ENCODE assay signal across 23 cellular contexts in genomic region chr15:38648116-38648843, GRCh38.
DNase-seq lines count a peak whose midpoint lies in the region; ATAC-seq, FAIRE-seq and TF ChIP-seq lines count a peak whose summit lies in the region.
"Had no signal": no experiment of that assay in that cellular context is flagged by ENCODE, and none has a peak within 500 bp of the region (broad histone marks: within the 10 kb centered on the region; RNA-seq: fewer than 3 reads in every experiment).

No MANE protein-coding gene starts in this region.

- no peak for ATAC-seq in K562
- no peak for ATAC-seq in natural killer cell
- ATAC-seq in HG02870 (IDR thresholded peaks at IDR 0.05; ENCODE audit: unreplicated experiment) = no peak
- ATAC-seq in GM19463 (IDR thresholded peaks at IDR 0.05; ENCODE audit: unreplicated experiment) = no peak
- ATAC-seq: activated T-helper 17 cell treated with anti-CD3 and anti-CD28 coated beads, Interleukin-2, amount 50 U/mL, for 72 hours; GM12878 had no signal

- H3K4me2 ChIP-seq in K562 (ENCODE audit: insufficient read depth, low read length) (no peak overlapping the region), neuronal stem cell (ENCODE audit: insufficient read depth, low read length, poor library complexity, severe bottlenecking) (no peak overlapping the region)

- no peak overlapping the region for H4K8ac ChIP-seq in neuronal stem cell (ENCODE audit: low read depth, low read length)

- H3K27ac ChIP-seq in K562 (ENCODE audit: extremely low read depth, low read depth, low read length) = no peak overlapping the region
- H3K27ac ChIP-seq in neuronal stem cell (replicated peaks; ENCODE audit: low read length) = no peak overlapping the region
- H3K27ac ChIP-seq: GM23248, HL-60 had no signal

- no peak overlapping the region for H3K4ac ChIP-seq in neuronal stem cell (ENCODE audit: low read length)

- H2BK5ac ChIP-seq in neuronal stem cell (ENCODE audit: low read length) = no peak overlapping the region

- H3K23ac ChIP-seq in neuronal stem cell (ENCODE audit: low read depth, low read length, poor library complexity) = no peak overlapping the region

- in situ Hi-C loops in K562 (cut with MboI) = no loop called here

- peaks cover 4% of the 10 kb centered on the region in 2 experiments; a peak in 2 of 5 replicates for H3K27me3 ChIP-seq in K562 (ENCODE audit: control insufficient read depth in 2 of 2, insufficient read depth in 2 of 2, low read length in 2 of 2)
- H3K27me3 ChIP-seq in neuronal stem cell (ENCODE audit: control insufficient read depth in 3 of 3, insufficient read depth in 3 of 3, low read depth in 1 of 3, low read length in 3 of 3) = peaks cover 0 to 4% (median 0%) of the 10 kb centered on the region in 3 experiments

- H3K9ac ChIP-seq in K562 (ENCODE audit: insufficient read depth in 1 of 2, low read depth in 2 of 2, low read length in 2 of 2) (no peak overlapping the region), neuronal stem cell (ENCODE audit: low read depth, low read length, poor library complexity) (no peak overlapping the region)
- H3K9ac ChIP-seq: GM23248 had no signal

- H3K4me1 Mint-ChIP-seq in T-helper 2 cell treated with Interferon-gamma antibody and Interleukin-4, amounts not matched to agents 5 μg/mL and 100 μg/mL, for 36 hours (ENCODE audit: low read depth) = peaks cover 64% of the 10 kb centered on the region
- peaks cover 63 to 65% of the 10 kb centered on the region in 2 donors for H3K4me1 Mint-ChIP-seq in natural killer cell

- H3K9me1 ChIP-seq in K562 (ENCODE audit: control insufficient read depth, insufficient read depth, low read length) = no peaks in the 10 kb centered on the region

- no peak for TF ChIP-seq POLR2A in K562 (conservative IDR thresholded peaks at IDR 0.05)

- no peaks in the 10 kb centered on the region for H3K79me1 ChIP-seq in neuronal stem cell (ENCODE audit: low read depth, low read length)

- H3K36me3 ChIP-seq in K562 (ENCODE audit: control insufficient read depth, insufficient read depth, low read length) (no peaks in the 10 kb centered on the region), neuronal stem cell (replicated peaks in 1 of 2; ENCODE audit: control insufficient read depth in 2 of 2, insufficient read depth in 2 of 2, low read length in 2 of 2) (no peaks in the 10 kb centered on the region)

- no peak overlapping the region for H2BK12ac ChIP-seq in neuronal stem cell (ENCODE audit: low read length)

- H2AFZ ChIP-seq in K562 (ENCODE audit: low read depth, low read length) (no peak overlapping the region), neuronal stem cell (ENCODE audit: low read length) (no peak overlapping the region)
- H2AFZ ChIP-seq: GM23248 had no signal

- no peaks in the 10 kb centered on the region for H3K27me3 Mint-ChIP-seq in T-helper 2 cell treated with Interferon-gamma antibody and Interleukin-4, amounts not matched to agents 5 μg/mL and 100 μg/mL, for 36 hours (ENCODE audit: low read depth)
- H3K27me3 Mint-ChIP-seq in natural killer cell (ENCODE audit: low read depth in 2 of 2) = no peaks in the 10 kb centered on the region
- H3K27me3 Mint-ChIP-seq: activated T-helper 17 cell treated with anti-CD3 and anti-CD28 coated beads, Interleukin-2, amount 50 U/mL, for 72 hours; naive B cell had no signal

- TF ChIP-seq CTCF in K562 (IDR thresholded peaks at IDR 0.05 in 2 of 3, conservative IDR thresholded peaks at IDR 0.05 in 1 of 3; ENCODE audit: insufficient read depth in 2 of 3, low read depth in 1 of 3, low read length in 3 of 3) = no peak
- TF ChIP-seq CTCF in natural killer cell (IDR thresholded peaks at IDR 0.05) = no peak

- no peak overlapping the region for H2BK120ac ChIP-seq in neuronal stem cell (ENCODE audit: low read depth, low read length)

- intact Hi-C loops in K562 (cut with micrococcal nuclease) = no loop called here
- intact Hi-C loops in natural killer cell (cut with micrococcal nuclease) = no loop called here

- peak overlapping the region; percentile 36 for H3K27ac Mint-ChIP-seq in T-helper 2 cell treated with Interferon-gamma antibody and Interleukin-4, amounts not matched to agents 5 μg/mL and 100 μg/mL, for 36 hours
- peak overlapping the region; percentile 19 to 96 for H3K27ac Mint-ChIP-seq in natural killer cell
- H3K27ac Mint-ChIP-seq: activated T-helper 17 cell treated with anti-CD3 and anti-CD28 coated beads, Interleukin-2, amount 50 U/mL, for 72 hours had no signal

- no peak overlapping the region for H3K14ac ChIP-seq in neuronal stem cell (ENCODE audit: low read length)

- H3K4me3 Mint-ChIP-seq in T-helper 2 cell treated with Interferon-gamma antibody and Interleukin-4, amounts not matched to agents 5 μg/mL and 100 μg/mL, for 36 hours = no peak overlapping the region
- no peak overlapping the region for H3K4me3 Mint-ChIP-seq in natural killer cell
- H3K4me3 Mint-ChIP-seq: activated T-helper 17 cell treated with anti-CD3 and anti-CD28 coated beads, Interleukin-2, amount 50 U/mL, for 72 hours had no signal

- peaks cover 10% of the 10 kb centered on the region for H3K9me3 Mint-ChIP-seq in T-helper 2 cell treated with Interferon-gamma antibody and Interleukin-4, amounts not matched to agents 5 μg/mL and 100 μg/mL, for 36 hours
- H3K9me3 Mint-ChIP-seq in natural killer cell = no peaks in the 10 kb centered on the region

- no peak overlapping the region for H3K4me3 ChIP-seq in K562
- H3K4me3 ChIP-seq in neuronal stem cell (ENCODE audit: low read length in 2 of 2) = no peak overlapping the region
- H3K4me3 ChIP-seq: GM12878, GM23248, lung had no signal

- H2AK5ac ChIP-seq in neuronal stem cell (ENCODE audit: low read depth, low read length) = no peak overlapping the region

- 3% methylated on average over 10 of the region's 10 CpGs for WGBS in K562 (ENCODE audit: insufficient coverage, low coverage, missing lambda C conversion rate)
- no CpG with 5 or more reads among the region's 10 CpGs for WGBS in neuronal stem cell (ENCODE audit: extremely low coverage in 2 of 2, insufficient read length in 2 of 2, insufficient replicate concordance in 1 of 2), 2 donors

- H4K20me1 ChIP-seq in K562 (replicated peaks; ENCODE audit: control insufficient read depth, insufficient read depth, low read length) = no peaks in the 10 kb centered on the region

- TF ChIP-seq EP300 in K562 (IDR thresholded peaks at IDR 0.05; ENCODE audit: low read length) = no peak

- no peak for FAIRE-seq in K562 (lab: Jason Lieb, UNC)
- FAIRE-seq: A204.1, astrocyte, GM12878, urothelium cell line had no signal

- H3K18ac ChIP-seq in neuronal stem cell (ENCODE audit: low read length) = no peak overlapping the region

- no peaks in the 10 kb centered on the region for H3K9me3 ChIP-seq in K562 (replicated peaks; ENCODE audit: control insufficient read depth, insufficient read depth, low read depth, low read length)
- H3K9me3 ChIP-seq in neuronal stem cell (replicated peaks in 1 of 2; ENCODE audit: control insufficient read depth in 2 of 2, insufficient read depth in 1 of 2, low read depth in 1 of 2, low read length in 2 of 2) = no peaks in the 10 kb centered on the region

- POLR2A ChIA-PET in K562 (lab: Yijun Ruan, JAX) = interaction anchor here (1.0 to 1.5 kb wide), 3 partner anchors 14 to 25 kb away, joined by 3 to 5 read pairs (median 3); no protein-coding TSS in a partner anchor

- H3K4me1 ChIP-seq in K562 (replicated peaks in 1 of 2; ENCODE audit: control insufficient read depth in 2 of 2, insufficient read depth in 2 of 2, low read length in 2 of 2) (no peaks in the 10 kb centered on the region; a peak in 1 of 5 replicates), neuronal stem cell (ENCODE audit: control insufficient read depth in 2 of 2, insufficient read depth in 1 of 2, low read depth in 1 of 2, low read length in 2 of 2) (no peaks in the 10 kb centered on the region)

- no peaks in the 10 kb centered on the region for H3K79me2 ChIP-seq in K562 (ENCODE audit: control insufficient read depth, insufficient read depth, low read length)

- no peak overlapping the region for H4K91ac ChIP-seq in neuronal stem cell (ENCODE audit: low read depth, low read length, poor library complexity)

- peaks cover 13% of the 10 kb centered on the region for H3K36me3 Mint-ChIP-seq in T-helper 2 cell treated with Interferon-gamma antibody and Interleukin-4, amounts not matched to agents 5 μg/mL and 100 μg/mL, for 36 hours (ENCODE audit: low read depth)
- no peaks in the 10 kb centered on the region for H3K36me3 Mint-ChIP-seq in natural killer cell
- H3K36me3 Mint-ChIP-seq: naive B cell had no signal

- TF ChIP-seq RAD21 in K562 (CRISPR knock-in tag; conservative IDR thresholded peaks at IDR 0.05 in 1 of 2, IDR thresholded peaks at IDR 0.05 in 1 of 2) = no peak

- BruUV-seq in K562 (replicated peaks; lab: Mats Ljungman, UMichigan) = no TSS peak

- CTCF ChIA-PET in K562 (lab: Yijun Ruan, JAX; ENCODE audit: low intra/inter-chr PET ratio) = no interaction called here

- no peak overlapping the region for H2BK15ac ChIP-seq in neuronal stem cell (ENCODE audit: low read length)

- DNase-seq in T-helper 2 cell treated with Interferon-gamma antibody and Interleukin-4, amounts not matched to agents 5 μg/mL and 100 μg/mL, for 36 hours (ENCODE audit: low spot score) = no peak
- no peak for DNase-seq in T-helper 2 cell
- DNase-seq in LHCN-M2 (ENCODE audit: low read depth) = peak; percentile 1
- DNase-seq in K562 (ENCODE audit: extremely low read depth in 1 of 4, low spot score in 3 of 4) = no peak
- DNase-seq in natural killer cell = no peak
- no peak for DNase-seq in neuronal stem cell (ENCODE audit: low spot score)
- DNase-seq: activated CD4-positive, alpha-beta T cell treated with anti-CD3 and anti-CD28 coated beads, Interleukin-2, amount 50 U/mL, for 1 hour; COR-L47; cortex of kidney; KBM-7; naive B cell; NCI-H1105; stimulated activated naive CD4-positive, alpha-beta T cell had no signal

TF ChIP-seq in K562, 482 proteins besides CTCF, POLR2A, EP300 and RAD21 (continues in another document):
- TF ChIP-seq BHLHE40 (IDR thresholded peaks at IDR 0.05; ENCODE audit: low read length) = 0 out of 2 replicates have a peak, but pooled peaks have one; percentile 17
- TF ChIP-seq SIRT6 (IDR thresholded peaks at IDR 0.05; ENCODE audit: low read depth, low read length) = no peak
- TF ChIP-seq ZBTB17 (CRISPR knock-in tag; IDR thresholded peaks at IDR 0.05) = no peak
- TF ChIP-seq USF2 (CRISPR knock-in tag; IDR thresholded peaks at IDR 0.05) = peak; percentile 36; the same call in 1 of the 2 replicates
